In genomic region chr7:37916673-37917660, GRCh38 we compare ENCODE assay signal across 1 cellular context.
A peak's percentile ranks its signal among the peaks of the same experiment; 100 is the strongest.
TF ChIP-seq lines count a peak whose summit lies in the region.

Gene SFRP4, minus strand, starts transcription at chr7:37916817. Its CDS starts 280 bp downstream, at chr7:37916537.

TF ChIP-seq in HEK293, 187 proteins besides CTCF, POLR2A, EP300 and RAD21 (continued from another document):
- TF ChIP-seq PRDM2 (tag by site-specific recombination; IDR thresholded peaks at IDR 0.05; ENCODE audit: borderline replicate concordance) (no peak), ZNF155 (tag by site-specific recombination; IDR thresholded peaks at IDR 0.05) (no peak), ZNF48 (tag by site-specific recombination; IDR thresholded peaks at IDR 0.05) (no peak), ZNF510 (tag by site-specific recombination; IDR thresholded peaks at IDR 0.05; ENCODE audit: insufficient replicate concordance) (no peak), SETDB1 (IDR thresholded peaks at IDR 0.05; ENCODE audit: insufficient read length, low read length) (no peak), RBAK (tag by site-specific recombination; IDR thresholded peaks at IDR 0.05) (no peak), ZNF202 (tag by site-specific recombination; IDR thresholded peaks at IDR 0.05; ENCODE audit: borderline replicate concordance) (no peak), HIC1 (tag by site-specific recombination; IDR thresholded peaks at IDR 0.05) (peak; percentile 39; the same call in 1 of the 2 replicates), ZNF266 (tag by site-specific recombination; IDR thresholded peaks at IDR 0.05; ENCODE audit: low read depth) (no peak), SP2 (tag by site-specific recombination; IDR thresholded peaks at IDR 0.05) (no peak), ZBTB7A (tag by site-specific recombination; IDR thresholded peaks at IDR 0.05; ENCODE audit: low read depth) (no peak), ZNF707 (tag by site-specific recombination; IDR thresholded peaks at IDR 0.05) (no peak), ZSCAN16 (tag by site-specific recombination; IDR thresholded peaks at IDR 0.05) (no peak), ZNF10 (tag by site-specific recombination; IDR thresholded peaks at IDR 0.05) (no peak), ZNF558 (tag by site-specific recombination; IDR thresholded peaks at IDR 0.05) (no peak; the same call in 1 of the 2 replicates), ZNF114 (tag by site-specific recombination; IDR thresholded peaks at IDR 0.05) (no peak), ZNF394 (tag by site-specific recombination; IDR thresholded peaks at IDR 0.05; ENCODE audit: borderline replicate concordance) (no peak; the same call in 1 of the 2 replicates), ZNF658 (tag by site-specific recombination; IDR thresholded peaks at IDR 0.05) (no peak), ZBTB8A (tag by site-specific recombination; IDR thresholded peaks at IDR 0.05) (peak; percentile 54; the same call in 1 of the 2 replicates), ZNF112 (tag by site-specific recombination; IDR thresholded peaks at IDR 0.05) (no peak), ZNF121 (tag by site-specific recombination; IDR thresholded peaks at IDR 0.05) (no peak), ZNF747 (tag by site-specific recombination; IDR thresholded peaks at IDR 0.05) (no peak), EGR2 (tag by site-specific recombination; IDR thresholded peaks at IDR 0.05; ENCODE audit: low read depth) (no peak), ZNF549 (tag by site-specific recombination; IDR thresholded peaks at IDR 0.05) (no peak), SP7 (tag by site-specific recombination; IDR thresholded peaks at IDR 0.05) (no peak), GFI1B (tag by site-specific recombination; IDR thresholded peaks at IDR 0.05) (no peak), ZNF37A (tag by site-specific recombination; IDR thresholded peaks at IDR 0.05) (no peak), ZNF843 (tag by site-specific recombination; IDR thresholded peaks at IDR 0.05) (no peak; the same call in 1 of the 2 replicates), ZNF138 (tag by site-specific recombination; IDR thresholded peaks at IDR 0.05; ENCODE audit: borderline replicate concordance) (no peak), ZNF274 (IDR thresholded peaks at IDR 0.05; ENCODE audit: low read length) (no peak), ZNF274 (tag by site-specific recombination; IDR thresholded peaks at IDR 0.05; ENCODE audit: borderline replicate concordance) (no peak), ZNF521 (tag by site-specific recombination; IDR thresholded peaks at IDR 0.05) (no peak), ZNF350 (tag by site-specific recombination; IDR thresholded peaks at IDR 0.05) (no peak), ZNF174 (tag by site-specific recombination; IDR thresholded peaks at IDR 0.05) (no peak), ZNF629 (tag by site-specific recombination; IDR thresholded peaks at IDR 0.05) (peak; percentile 44; the same call in 1 of the 2 replicates), TCF7L2 (IDR thresholded peaks at IDR 0.05; ENCODE audit: borderline replicate concordance, low read depth, low read length) (no peak), ZNF530 (tag by site-specific recombination; IDR thresholded peaks at IDR 0.05; ENCODE audit: low read depth) (no peak)
- TF ChIP-seq, protein P1, sequence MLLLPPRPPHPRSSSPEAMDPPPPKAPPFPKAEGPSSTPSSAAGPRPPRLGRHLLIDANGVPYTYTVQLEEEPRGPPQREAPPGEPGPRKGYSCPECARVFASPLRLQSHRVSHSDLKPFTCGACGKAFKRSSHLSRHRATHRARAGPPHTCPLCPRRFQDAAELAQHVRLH (tag by site-specific recombination; IDR thresholded peaks at IDR 0.05): no peak
- TF ChIP-seq, protein P2, sequence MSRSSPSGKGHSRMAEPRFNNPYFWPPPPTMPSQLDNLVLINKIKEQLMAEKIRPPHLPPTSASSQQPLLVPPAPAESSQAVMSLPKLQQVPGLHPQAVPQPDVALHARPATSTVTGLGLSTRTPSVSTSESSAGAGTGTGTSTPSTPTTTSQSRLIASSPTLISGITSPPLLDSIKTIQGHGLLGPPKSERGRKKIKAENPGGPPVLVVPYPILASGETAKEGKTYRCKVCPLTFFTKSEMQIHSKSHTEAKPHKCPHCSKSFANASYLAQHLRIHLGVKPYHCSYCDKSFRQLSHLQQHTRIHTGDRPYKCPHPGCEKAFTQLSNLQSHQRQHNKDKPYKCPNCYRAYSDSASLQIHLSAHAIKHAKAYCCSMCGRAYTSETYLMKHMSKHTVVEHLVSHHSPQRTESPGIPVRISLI (tag by site-specific recombination; IDR thresholded peaks at IDR 0.05): no peak
- TF ChIP-seq, protein P3, sequence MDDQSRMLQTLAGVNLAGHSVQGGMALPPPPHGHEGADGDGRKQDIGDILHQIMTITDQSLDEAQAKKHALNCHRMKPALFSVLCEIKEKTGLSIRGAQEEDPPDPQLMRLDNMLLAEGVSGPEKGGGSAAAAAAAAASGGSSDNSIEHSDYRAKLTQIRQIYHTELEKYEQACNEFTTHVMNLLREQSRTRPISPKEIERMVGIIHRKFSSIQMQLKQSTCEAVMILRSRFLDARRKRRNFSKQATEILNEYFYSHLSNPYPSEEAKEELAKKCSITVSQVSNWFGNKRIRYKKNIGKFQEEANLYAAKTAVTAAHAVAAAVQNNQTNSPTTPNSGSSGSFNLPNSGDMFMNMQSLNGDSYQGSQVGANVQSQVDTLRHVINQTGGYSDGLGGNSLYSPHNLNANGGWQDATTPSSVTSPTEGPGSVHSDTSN (CRISPR knock-in tag; IDR thresholded peaks at IDR 0.05): no peak
- TF ChIP-seq, protein P4, sequence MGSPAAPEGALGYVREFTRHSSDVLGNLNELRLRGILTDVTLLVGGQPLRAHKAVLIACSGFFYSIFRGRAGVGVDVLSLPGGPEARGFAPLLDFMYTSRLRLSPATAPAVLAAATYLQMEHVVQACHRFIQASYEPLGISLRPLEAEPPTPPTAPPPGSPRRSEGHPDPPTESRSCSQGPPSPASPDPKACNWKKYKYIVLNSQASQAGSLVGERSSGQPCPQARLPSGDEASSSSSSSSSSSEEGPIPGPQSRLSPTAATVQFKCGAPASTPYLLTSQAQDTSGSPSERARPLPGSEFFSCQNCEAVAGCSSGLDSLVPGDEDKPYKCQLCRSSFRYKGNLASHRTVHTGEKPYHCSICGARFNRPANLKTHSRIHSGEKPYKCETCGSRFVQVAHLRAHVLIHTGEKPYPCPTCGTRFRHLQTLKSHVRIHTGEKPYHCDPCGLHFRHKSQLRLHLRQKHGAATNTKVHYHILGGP (tag by site-specific recombination; IDR thresholded peaks at IDR 0.05): no peak
- TF ChIP-seq, protein P5, sequence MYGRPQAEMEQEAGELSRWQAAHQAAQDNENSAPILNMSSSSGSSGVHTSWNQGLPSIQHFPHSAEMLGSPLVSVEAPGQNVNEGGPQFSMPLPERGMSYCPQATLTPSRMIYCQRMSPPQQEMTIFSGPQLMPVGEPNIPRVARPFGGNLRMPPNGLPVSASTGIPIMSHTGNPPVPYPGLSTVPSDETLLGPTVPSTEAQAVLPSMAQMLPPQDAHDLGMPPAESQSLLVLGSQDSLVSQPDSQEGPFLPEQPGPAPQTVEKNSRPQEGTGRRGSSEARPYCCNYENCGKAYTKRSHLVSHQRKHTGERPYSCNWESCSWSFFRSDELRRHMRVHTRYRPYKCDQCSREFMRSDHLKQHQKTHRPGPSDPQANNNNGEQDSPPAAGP (tag by site-specific recombination; IDR thresholded peaks at IDR 0.05): peak; percentile 20
- TF ChIP-seq, protein P6, sequence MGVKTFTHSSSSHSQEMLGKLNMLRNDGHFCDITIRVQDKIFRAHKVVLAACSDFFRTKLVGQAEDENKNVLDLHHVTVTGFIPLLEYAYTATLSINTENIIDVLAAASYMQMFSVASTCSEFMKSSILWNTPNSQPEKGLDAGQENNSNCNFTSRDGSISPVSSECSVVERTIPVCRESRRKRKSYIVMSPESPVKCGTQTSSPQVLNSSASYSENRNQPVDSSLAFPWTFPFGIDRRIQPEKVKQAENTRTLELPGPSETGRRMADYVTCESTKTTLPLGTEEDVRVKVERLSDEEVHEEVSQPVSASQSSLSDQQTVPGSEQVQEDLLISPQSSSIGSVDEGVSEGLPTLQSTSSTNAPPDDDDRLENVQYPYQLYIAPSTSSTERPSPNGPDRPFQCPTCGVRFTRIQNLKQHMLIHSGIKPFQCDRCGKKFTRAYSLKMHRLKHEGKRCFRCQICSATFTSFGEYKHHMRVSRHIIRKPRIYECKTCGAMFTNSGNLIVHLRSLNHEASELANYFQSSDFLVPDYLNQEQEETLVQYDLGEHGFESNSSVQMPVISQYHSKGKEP (tag by site-specific recombination; IDR thresholded peaks at IDR 0.05): no peak
TF ChIP-seq in HEK293: peak in this region for 28.
